11 cellular contexts compared by ENCODE assay signal in genomic region chr3:26589678-26590077, GRCh38. TPM values are rescaled to one million over a fixed set of nuclear protein-coding genes. Genes with fewer than 3 reads are reported as not detected.
"Had no signal": no experiment of that assay in that cellular context is flagged by ENCODE, and none has a peak within 500 bp of the region (broad histone marks: within the 10 kb centered on the region; RNA-seq: fewer than 3 reads in every experiment).

No MANE protein-coding gene starts in this region.

- H3K9me3 ChIP-seq: HAP-1 had no signal

- H3K4me2 ChIP-seq: KMS-11 had no signal

- H2AFZ ChIP-seq: GM23248 had no signal

- FAIRE-seq: HTR-8/SVneo had no signal

- H3K9ac ChIP-seq: GM23248, KMS-11 had no signal

- DNase-seq: GM23248, GOT3, H7, HFFc6, KBM-7 had no signal

- H3K27ac ChIP-seq: GM23248, KMS-11 had no signal

- H3K27ac Mint-ChIP-seq: HFFc6 had no signal

- H3K4me3 ChIP-seq: GM23248, HAP-1 had no signal

- H3K4me1 ChIP-seq: HAP-1 had no signal

- H3K36me3 ChIP-seq: HAP-1 had no signal

- ATAC-seq: HCT116 had no signal

- H3K4me3 Mint-ChIP-seq: HFFc6 had no signal

RNA-seq across cellular contexts. Expression of gene LRRC3B, which starts 32.9 kb away (rescaled TPM):
- total RNA-seq: GM23248, H4, HFFc6, HT-29 had no signal
- polyA plus RNA-seq: GM23248 had no signal
